Comparison of ENCODE assay signal across 13 cellular contexts in genomic region chr1:186564558-186564957, GRCh38.
DNase-seq lines count a peak whose midpoint lies in the region; FAIRE-seq and TF ChIP-seq lines count a peak whose summit lies in the region.
"Had no signal": no experiment of that assay in that cellular context is flagged by ENCODE, and none has a peak within 500 bp of the region (broad histone marks: within the 10 kb centered on the region; RNA-seq: fewer than 3 reads in every experiment).

No MANE protein-coding gene starts in this region.

- H3K9me3 ChIP-seq in smooth muscle cell (replicated peaks; ENCODE audit: low read depth), result no peaks in the 10 kb centered on the region
- H3K9me3 ChIP-seq: BLaER1 had no signal

- H3K27ac ChIP-seq in smooth muscle cell (ENCODE audit: low read depth), result no peak overlapping the region
- H3K27ac ChIP-seq: BLaER1 had no signal

- H2AFZ ChIP-seq in smooth muscle cell (ENCODE audit: low read depth), result peak overlapping the region; percentile 42

- 77% methylated on average over 1 of the region's 1 CpG for WGBS in smooth muscle cell (ENCODE audit: low lambda C conversion rate)

- no peaks in the 10 kb centered on the region for H3K4me1 ChIP-seq in smooth muscle cell (ENCODE audit: low read depth)
- H3K4me1 ChIP-seq: BLaER1 had no signal

- H3K27ac Mint-ChIP-seq in mesothelial cell of epicardium, result no peak overlapping the region
- H3K27ac Mint-ChIP-seq: CD8-positive, alpha-beta memory T cell had no signal

- no peak overlapping the region for H3K4me2 ChIP-seq in smooth muscle cell
- H3K4me2 ChIP-seq: BLaER1 had no signal

- no peaks in the 10 kb centered on the region for H3K36me3 ChIP-seq in smooth muscle cell (ENCODE audit: low read depth)
- H3K36me3 ChIP-seq: BLaER1 had no signal

- peaks cover 7% of the 10 kb centered on the region for H3K4me1 Mint-ChIP-seq in mesothelial cell of epicardium
- H3K4me1 Mint-ChIP-seq: CD8-positive, alpha-beta memory T cell had no signal

- H4K20me1 ChIP-seq in smooth muscle cell (ENCODE audit: low read depth), result no peaks in the 10 kb centered on the region
- H4K20me1 ChIP-seq: BLaER1 had no signal

- no peaks in the 10 kb centered on the region for H3K27me3 Mint-ChIP-seq in mesothelial cell of epicardium (ENCODE audit: low read depth)

- peak overlapping the region; percentile 9 for H3K9ac ChIP-seq in smooth muscle cell (ENCODE audit: low read depth)
- H3K9ac ChIP-seq: BLaER1 had no signal

- no peaks in the 10 kb centered on the region for H3K79me2 ChIP-seq in smooth muscle cell (ENCODE audit: low read depth)

- no peak for TF ChIP-seq POLR2A in H54 (IDR thresholded peaks at IDR 0.05; ENCODE audit: low read depth, low read length)

- no peaks in the 10 kb centered on the region for H3K36me3 Mint-ChIP-seq in mesothelial cell of epicardium
- H3K36me3 Mint-ChIP-seq: CD8-positive, alpha-beta memory T cell had no signal

- peak; percentile 11 for FAIRE-seq in H54 (lab: Jason Lieb, UNC)

- H3F3A ChIP-seq in smooth muscle cell (ENCODE audit: low read depth), result no peaks in the 10 kb centered on the region

- H3K27me3 ChIP-seq in smooth muscle cell (ENCODE audit: low read depth), result no peaks in the 10 kb centered on the region
- H3K27me3 ChIP-seq: BLaER1 had no signal

- TF ChIP-seq CTCF in fibroblast of mammary gland (conservative IDR thresholded peaks at IDR 0.05; ENCODE audit: control insufficient read depth, insufficient read depth, low read depth, low read length) (no peak), smooth muscle cell (IDR thresholded peaks at IDR 0.05; ENCODE audit: borderline replicate concordance, insufficient read depth, poor library complexity, severe bottlenecking) (no peak), mesothelial cell of epicardium (IDR thresholded peaks at IDR 0.05; ENCODE audit: unreplicated experiment) (no peak)

- no peak for DNase-seq in H54 (ENCODE audit: insufficient read length, low spot score)
- DNase-seq in SHP77 treated with DMSO at 0.1 percent for 48 hours (lab: John Stamatoyannopoulos, UW), result peak; percentile 20
- peak; percentile 15 for DNase-seq in fibroblast of mammary gland (ENCODE audit: low read depth)
- no peak for DNase-seq in smooth muscle cell (lab: John Stamatoyannopoulos, UW; ENCODE audit: unreplicated experiment)
- DNase-seq in mesothelial cell of epicardium (ENCODE audit: low spot score in 2 of 2, unreplicated experiment in 2 of 2), result no peak
- DNase-seq in KBM-7, result no peak
- no peak for DNase-seq in inferior parietal cortex (ENCODE audit: extremely low spot score)
- DNase-seq: CD8-positive, alpha-beta memory T cell; HCEC 1CT; NCI-H2029; NCI-H524; NK-92 treated with Interleukin-12 subunit alpha and Interleukin-12 subunit beta, amount 100 ng/mL, for 24 hours had no signal

- in situ Hi-C loops in KBM-7 (cut with MboI; ENCODE audit: low pct_unique_long_range_greater_than_20kb, low sequenced_read_pairs), result no loop called here

- H3K9me3 Mint-ChIP-seq in mesothelial cell of epicardium, result no peaks in the 10 kb centered on the region
- H3K9me3 Mint-ChIP-seq: CD8-positive, alpha-beta memory T cell had no signal

- no peak overlapping the region for H3K4me3 Mint-ChIP-seq in mesothelial cell of epicardium
- H3K4me3 Mint-ChIP-seq: CD8-positive, alpha-beta memory T cell had no signal

- no peak overlapping the region for H3K4me3 ChIP-seq in fibroblast of mammary gland (ENCODE audit: control insufficient read depth, low read depth, low read length)
- no peak overlapping the region for H3K4me3 ChIP-seq in smooth muscle cell
- H3K4me3 ChIP-seq: BLaER1 had no signal

Comparison
In these comparisons a context has a peak if more than half of its experiments do, and no peak if none do; other contexts are left out.
1. DNase-seq: peak in SHP77 treated with DMSO at 0.1 percent for 48 hours (single experiment) and fibroblast of mammary gland (single experiment); none in H54 (single experiment), smooth muscle cell (single experiment), mesothelial cell of epicardium (0 of 2), KBM-7 (single experiment) and inferior parietal cortex (single experiment).